In genomic region chr10:49700211-49700610, GRCh38 we compare ENCODE assay signal across 8 cellular contexts. TPM values are rescaled to one million over a fixed set of nuclear protein-coding genes. Genes with fewer than 3 reads are reported as not detected.
"Had no signal": no experiment of that assay in that cellular context is flagged by ENCODE, and none has a peak within 500 bp of the region (broad histone marks: within the 10 kb centered on the region; RNA-seq: fewer than 3 reads in every experiment).

No MANE protein-coding gene starts in this region.

- H3K4me3 ChIP-seq: K562 had no signal

- H3K27ac ChIP-seq: HL-60 had no signal

- H3K27ac Mint-ChIP-seq: IgD-negative memory B cell had no signal

- DNase-seq: IMR-90, KBM-7 had no signal

- ATAC-seq: HepG2, K562 had no signal

RNA-seq across cellular contexts. Expression of gene C10orf53, which starts 20.8 kb away (rescaled TPM):
- total RNA-seq: HepG2, HT-29, HT1080, IMR-90, K562 had no signal
